In genomic region chr3:172102123-172102882, GRCh38 we compare ENCODE assay signal across 9 cellular contexts.
DNase-seq lines count a peak whose midpoint lies in the region; ATAC-seq and TF ChIP-seq lines count a peak whose summit lies in the region.
"Had no signal": no experiment of that assay in that cellular context is flagged by ENCODE, and none has a peak within 500 bp of the region (broad histone marks: within the 10 kb centered on the region; RNA-seq: fewer than 3 reads in every experiment).

No MANE protein-coding gene starts in this region.

- no peaks in the 10 kb centered on the region for H3K9me3 ChIP-seq in right cardiac atrium (ENCODE audit: control insufficient read depth, low read length)
- H3K9me3 ChIP-seq in right atrium auricular region: no peaks in the 10 kb centered on the region
- no peaks in the 10 kb centered on the region for H3K9me3 ChIP-seq in Peyer's patch

- H3K4me3 ChIP-seq in right cardiac atrium (ENCODE audit: low read length): no peak overlapping the region
- no peak overlapping the region for H3K4me3 ChIP-seq in right atrium auricular region
- H3K4me3 ChIP-seq in Peyer's patch: no peak overlapping the region

- ATAC-seq in right cardiac atrium (peak; percentile 37 to 50), HG02981 (IDR thresholded peaks at IDR 0.05; ENCODE audit: unreplicated experiment) (no peak), HG03280 (IDR thresholded peaks at IDR 0.05; ENCODE audit: unreplicated experiment) (no peak)
- ATAC-seq in stimulated activated naive CD8-positive, alpha-beta T cell treated with anti-CD3 and anti-CD28 coated beads, Interleukin-15, amount 100 ng/mL, for 72 hours: no peak

- H3K4me1 ChIP-seq in right cardiac atrium (ENCODE audit: control insufficient read depth, insufficient read depth, low read length) (peaks cover 8% of the 10 kb centered on the region), right atrium auricular region (peaks cover 0 to 81% of the 10 kb centered on the region in 2 donors), Peyer's patch (peaks cover 0 to 22% (median 0%) of the 10 kb centered on the region in 4 donors)

- DNase-seq in right cardiac atrium (peak in 1 of 3 donors; percentile 56), right atrium auricular region (ENCODE audit: low spot score) (no peak), Peyer's patch (peak in 2 of 3 donors; percentile 28 to 55), NK-92 (lab: John Stamatoyannopoulos, UW; ENCODE audit: unreplicated experiment) (no peak)
- no peak for DNase-seq in stimulated activated naive CD8-positive, alpha-beta T cell treated with anti-CD3 and anti-CD28 coated beads, Interleukin-15, amount 100 ng/mL, for 72 hours

- H3K4me3 Mint-ChIP-seq in dendritic cell treated with granulocyte-macrophage colony-stimulating factor and Interleukin-4, amounts not matched to agents 40 ng/mL and 50 ng/mL, for 4 days: peak overlapping the region; percentile 23
- peak overlapping the region; percentile 59 to 61 for H3K4me3 Mint-ChIP-seq in stimulated activated naive CD8-positive, alpha-beta T cell treated with anti-CD3 and anti-CD28 coated beads, Interleukin-15, amount 100 ng/mL, for 72 hours

- TF ChIP-seq CTCF in right atrium auricular region (IDR thresholded peaks at IDR 0.05) (no peak), Peyer's patch (IDR thresholded peaks at IDR 0.05) (no peak)

- intact Hi-C loops in right cardiac atrium (cut with DNase I): no loop called here
- intact Hi-C loops in dendritic cell treated with granulocyte-macrophage colony-stimulating factor and Interleukin-4, amounts not matched to agents 40 ng/mL and 50 ng/mL, for 4 days (cut with micrococcal nuclease): loop anchor here (5.0 kb wide), 1 partner anchor 40 kb away; no protein-coding TSS in a partner anchor

- no peak for TF ChIP-seq POLR2A in Peyer's patch (IDR thresholded peaks at IDR 0.05)

- H3K27ac Mint-ChIP-seq in dendritic cell treated with granulocyte-macrophage colony-stimulating factor and Interleukin-4, amounts not matched to agents 40 ng/mL and 50 ng/mL, for 4 days: no peak overlapping the region
- H3K27ac Mint-ChIP-seq in stimulated activated naive CD8-positive, alpha-beta T cell treated with anti-CD3 and anti-CD28 coated beads, Interleukin-15, amount 100 ng/mL, for 72 hours: peak overlapping the region in 1 of 2 donors; percentile 64

- no peaks in the 10 kb centered on the region for H3K36me3 Mint-ChIP-seq in dendritic cell treated with granulocyte-macrophage colony-stimulating factor and Interleukin-4, amounts not matched to agents 40 ng/mL and 50 ng/mL, for 4 days (ENCODE audit: low read depth)

- peaks cover 52% of the 10 kb centered on the region for H3K4me1 Mint-ChIP-seq in dendritic cell treated with granulocyte-macrophage colony-stimulating factor and Interleukin-4, amounts not matched to agents 40 ng/mL and 50 ng/mL, for 4 days (ENCODE audit: low read depth)
- peaks cover 68% of the 10 kb centered on the region for H3K4me1 Mint-ChIP-seq in stimulated activated naive CD8-positive, alpha-beta T cell treated with anti-CD3 and anti-CD28 coated beads, Interleukin-15, amount 100 ng/mL, for 72 hours

- H3K27me3 Mint-ChIP-seq in dendritic cell treated with granulocyte-macrophage colony-stimulating factor and Interleukin-4, amounts not matched to agents 40 ng/mL and 50 ng/mL, for 4 days: no peaks in the 10 kb centered on the region
- no peaks in the 10 kb centered on the region for H3K27me3 Mint-ChIP-seq in stimulated activated naive CD8-positive, alpha-beta T cell treated with anti-CD3 and anti-CD28 coated beads, Interleukin-15, amount 100 ng/mL, for 72 hours

- WGBS in right cardiac atrium: 56% methylated on average over 5 of the region's 5 CpGs

- H3K27ac ChIP-seq in right cardiac atrium (ENCODE audit: low read length) (no peak overlapping the region), right atrium auricular region (no peak overlapping the region), Peyer's patch (no peak overlapping the region)
- H3K27ac ChIP-seq: VCaP had no signal

- H3K27me3 ChIP-seq in right cardiac atrium (ENCODE audit: control insufficient read depth, insufficient read depth) (no peaks in the 10 kb centered on the region), right atrium auricular region (no peaks in the 10 kb centered on the region), Peyer's patch (no peaks in the 10 kb centered on the region)

- H3K36me3 ChIP-seq in right atrium auricular region: no peaks in the 10 kb centered on the region
- H3K36me3 ChIP-seq in Peyer's patch: no peaks in the 10 kb centered on the region

- H3K9me3 Mint-ChIP-seq in dendritic cell treated with granulocyte-macrophage colony-stimulating factor and Interleukin-4, amounts not matched to agents 40 ng/mL and 50 ng/mL, for 4 days: no peaks in the 10 kb centered on the region
- no peaks in the 10 kb centered on the region for H3K9me3 Mint-ChIP-seq in stimulated activated naive CD8-positive, alpha-beta T cell treated with anti-CD3 and anti-CD28 coated beads, Interleukin-15, amount 100 ng/mL, for 72 hours

Comparison
In these comparisons a context has a peak if more than half of its experiments do, and no peak if none do; other contexts are left out.
1. ATAC-seq: peak in right cardiac atrium (2 of 2); none in stimulated activated naive CD8-positive, alpha-beta T cell treated with anti-CD3 and anti-CD28 coated beads, Interleukin-15, amount 100 ng/mL, for 72 hours (single experiment), HG02981 (single experiment) and HG03280 (single experiment).
2. DNase-seq: peak in Peyer's patch (2 of 3); none in right atrium auricular region (single experiment), stimulated activated naive CD8-positive, alpha-beta T cell treated with anti-CD3 and anti-CD28 coated beads, Interleukin-15, amount 100 ng/mL, for 72 hours (0 of 2) and NK-92 (single experiment).